Comparison of ENCODE assay signal across 1 cellular context in the genomic region with DNA sequence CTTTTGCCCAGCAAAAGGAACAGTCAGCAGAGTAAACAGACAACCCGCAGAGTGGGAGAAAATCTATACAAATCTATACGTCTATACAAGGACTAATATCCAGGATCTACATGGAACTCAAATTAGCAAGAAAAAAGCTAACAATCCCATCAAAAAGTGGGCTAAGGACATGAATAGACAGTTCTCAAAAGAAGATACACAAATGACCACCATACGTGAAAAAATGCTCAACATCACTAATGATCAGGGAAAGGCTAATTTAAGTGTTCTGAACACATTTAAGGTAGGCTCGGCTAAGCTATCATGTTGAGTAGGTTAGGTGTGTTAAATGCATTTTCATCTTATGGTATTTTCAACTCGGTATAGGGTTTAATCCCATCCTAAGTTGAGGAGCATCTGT.
TF ChIP-seq lines count a peak whose summit lies in the region.

No MANE protein-coding gene starts in this region.

TF ChIP-seq in GM12878, 131 proteins besides CTCF, POLR2A, EP300 and RAD21 (continued from another document):
- TF ChIP-seq SUPT20H (IDR thresholded peaks at IDR 0.05; ENCODE audit: borderline replicate concordance, control insufficient read depth, low read depth, low read length) (no peak), BHLHE40 (IDR thresholded peaks at IDR 0.05; ENCODE audit: borderline replicate concordance in 1 of 2, low read depth in 2 of 2, low read length in 1 of 2) (no peak), RAD51 (IDR thresholded peaks at IDR 0.05) (no peak), SMAD1 (IDR thresholded peaks at IDR 0.05; ENCODE audit: low read depth, partially characterized antibody) (no peak), RBBP5 (conservative IDR thresholded peaks at IDR 0.05) (no peak), SMARCA5 (IDR thresholded peaks at IDR 0.05) (no peak), NR2F1 (conservative IDR thresholded peaks at IDR 0.05) (no peak), ETV6 (conservative IDR thresholded peaks at IDR 0.05 in 1 of 2, IDR thresholded peaks at IDR 0.05 in 1 of 2; ENCODE audit: borderline replicate concordance in 1 of 2, low read depth in 1 of 2) (no peak)
- TF ChIP-seq, protein P1, sequence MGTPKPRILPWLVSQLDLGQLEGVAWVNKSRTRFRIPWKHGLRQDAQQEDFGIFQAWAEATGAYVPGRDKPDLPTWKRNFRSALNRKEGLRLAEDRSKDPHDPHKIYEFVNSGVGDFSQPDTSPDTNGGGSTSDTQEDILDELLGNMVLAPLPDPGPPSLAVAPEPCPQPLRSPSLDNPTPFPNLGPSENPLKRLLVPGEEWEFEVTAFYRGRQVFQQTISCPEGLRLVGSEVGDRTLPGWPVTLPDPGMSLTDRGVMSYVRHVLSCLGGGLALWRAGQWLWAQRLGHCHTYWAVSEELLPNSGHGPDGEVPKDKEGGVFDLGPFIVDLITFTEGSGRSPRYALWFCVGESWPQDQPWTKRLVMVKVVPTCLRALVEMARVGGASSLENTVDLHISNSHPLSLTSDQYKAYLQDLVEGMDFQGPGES (IDR thresholded peaks at IDR 0.05): no peak
- TF ChIP-seq, protein P2, sequence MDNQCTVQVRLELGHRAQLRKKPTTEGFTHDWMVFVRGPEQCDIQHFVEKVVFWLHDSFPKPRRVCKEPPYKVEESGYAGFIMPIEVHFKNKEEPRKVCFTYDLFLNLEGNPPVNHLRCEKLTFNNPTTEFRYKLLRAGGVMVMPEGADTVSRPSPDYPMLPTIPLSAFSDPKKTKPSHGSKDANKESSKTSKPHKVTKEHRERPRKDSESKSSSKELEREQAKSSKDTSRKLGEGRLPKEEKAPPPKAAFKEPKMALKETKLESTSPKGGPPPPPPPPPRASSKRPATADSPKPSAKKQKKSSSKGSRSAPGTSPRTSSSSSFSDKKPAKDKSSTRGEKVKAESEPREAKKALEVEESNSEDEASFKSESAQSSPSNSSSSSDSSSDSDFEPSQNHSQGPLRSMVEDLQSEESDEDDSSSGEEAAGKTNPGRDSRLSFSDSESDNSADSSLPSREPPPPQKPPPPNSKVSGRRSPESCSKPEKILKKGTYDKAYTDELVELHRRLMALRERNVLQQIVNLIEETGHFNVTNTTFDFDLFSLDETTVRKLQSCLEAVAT (IDR thresholded peaks at IDR 0.05): no peak
- TF ChIP-seq, protein P3, sequence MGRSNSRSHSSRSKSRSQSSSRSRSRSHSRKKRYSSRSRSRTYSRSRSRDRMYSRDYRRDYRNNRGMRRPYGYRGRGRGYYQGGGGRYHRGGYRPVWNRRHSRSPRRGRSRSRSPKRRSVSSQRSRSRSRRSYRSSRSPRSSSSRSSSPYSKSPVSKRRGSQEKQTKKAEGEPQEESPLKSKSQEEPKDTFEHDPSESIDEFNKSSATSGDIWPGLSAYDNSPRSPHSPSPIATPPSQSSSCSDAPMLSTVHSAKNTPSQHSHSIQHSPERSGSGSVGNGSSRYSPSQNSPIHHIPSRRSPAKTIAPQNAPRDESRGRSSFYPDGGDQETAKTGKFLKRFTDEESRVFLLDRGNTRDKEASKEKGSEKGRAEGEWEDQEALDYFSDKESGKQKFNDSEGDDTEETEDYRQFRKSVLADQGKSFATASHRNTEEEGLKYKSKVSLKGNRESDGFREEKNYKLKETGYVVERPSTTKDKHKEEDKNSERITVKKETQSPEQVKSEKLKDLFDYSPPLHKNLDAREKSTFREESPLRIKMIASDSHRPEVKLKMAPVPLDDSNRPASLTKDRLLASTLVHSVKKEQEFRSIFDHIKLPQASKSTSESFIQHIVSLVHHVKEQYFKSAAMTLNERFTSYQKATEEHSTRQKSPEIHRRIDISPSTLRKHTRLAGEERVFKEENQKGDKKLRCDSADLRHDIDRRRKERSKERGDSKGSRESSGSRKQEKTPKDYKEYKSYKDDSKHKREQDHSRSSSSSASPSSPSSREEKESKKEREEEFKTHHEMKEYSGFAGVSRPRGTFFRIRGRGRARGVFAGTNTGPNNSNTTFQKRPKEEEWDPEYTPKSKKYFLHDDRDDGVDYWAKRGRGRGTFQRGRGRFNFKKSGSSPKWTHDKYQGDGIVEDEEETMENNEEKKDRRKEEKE (IDR thresholded peaks at IDR 0.05): no peak
- TF ChIP-seq, protein P4, sequence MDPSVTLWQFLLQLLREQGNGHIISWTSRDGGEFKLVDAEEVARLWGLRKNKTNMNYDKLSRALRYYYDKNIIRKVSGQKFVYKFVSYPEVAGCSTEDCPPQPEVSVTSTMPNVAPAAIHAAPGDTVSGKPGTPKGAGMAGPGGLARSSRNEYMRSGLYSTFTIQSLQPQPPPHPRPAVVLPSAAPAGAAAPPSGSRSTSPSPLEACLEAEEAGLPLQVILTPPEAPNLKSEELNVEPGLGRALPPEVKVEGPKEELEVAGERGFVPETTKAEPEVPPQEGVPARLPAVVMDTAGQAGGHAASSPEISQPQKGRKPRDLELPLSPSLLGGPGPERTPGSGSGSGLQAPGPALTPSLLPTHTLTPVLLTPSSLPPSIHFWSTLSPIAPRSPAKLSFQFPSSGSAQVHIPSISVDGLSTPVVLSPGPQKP (IDR thresholded peaks at IDR 0.05; ENCODE audit: low read depth, low read length): no peak
